Comparison of ENCODE assay signal across 9 cellular contexts in the genomic region with DNA sequence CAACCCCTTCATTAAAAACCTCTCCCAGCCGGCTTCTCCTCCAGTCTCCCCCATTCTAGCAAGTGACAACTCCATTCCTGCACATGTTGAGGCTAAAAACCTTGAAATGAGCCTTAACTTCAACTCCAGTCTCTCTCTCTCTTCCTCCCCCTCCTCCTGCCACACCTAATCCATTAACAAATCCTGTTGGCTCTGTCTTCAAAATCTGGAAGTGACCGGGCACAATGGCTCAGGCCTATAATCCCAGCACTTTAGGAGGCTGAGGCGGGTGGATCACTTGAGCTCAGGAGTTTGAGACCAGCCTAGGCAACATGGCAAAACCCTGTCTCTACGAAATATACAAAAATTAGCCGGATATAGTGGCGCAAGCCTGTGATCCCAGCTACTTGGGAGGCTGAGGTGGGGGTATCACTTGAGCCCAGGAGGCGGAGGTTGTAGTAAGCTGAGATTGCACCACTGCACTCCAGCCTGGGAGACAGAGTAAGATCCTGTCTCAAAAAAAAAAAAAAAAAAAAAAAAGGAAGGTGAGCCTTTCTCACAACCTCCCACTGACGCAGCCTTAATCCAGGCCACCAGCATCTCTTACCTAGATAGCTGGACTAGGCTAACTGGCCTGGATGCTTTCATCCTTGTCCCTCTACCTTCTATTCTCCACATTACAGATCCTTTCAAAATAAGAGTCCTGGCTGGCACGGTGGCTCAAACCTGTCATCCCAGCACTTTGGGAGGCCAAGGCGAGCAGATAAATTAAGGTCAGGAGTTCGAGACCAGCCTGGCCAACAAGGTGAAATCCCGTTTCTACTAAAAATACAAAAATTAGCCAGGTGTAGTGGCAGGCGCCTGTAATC. TPM values are rescaled to one million over a fixed set of nuclear protein-coding genes. Genes with fewer than 3 reads are reported as not detected.
DNase-seq lines count a peak whose midpoint lies in the region; ATAC-seq, FAIRE-seq and TF ChIP-seq lines count a peak whose summit lies in the region.
"Not testable (repeated sequence)": the region's sequence is repeated elsewhere in the genome, so short reads cannot be mapped to it uniquely, and the experiment has no call there.
"Had no signal": no experiment of that assay in that cellular context is flagged by ENCODE, and none has a peak within 500 bp of the region (broad histone marks: within the 10 kb centered on the region; RNA-seq: fewer than 3 reads in every experiment).

No MANE protein-coding gene starts in this region.

- ATAC-seq in A549 = peak in 1 of 2 experiments; percentile 40; a peak in 3 of 6 replicates
- ATAC-seq in naive thymus-derived CD4-positive, alpha-beta T cell; stimulated activated naive B cell treated with anti-CD40 and anti-IgM and Interleukin-4, amounts not matched to agents 10 μg/mL and 1 μg/mL and 100 μg/mL, for 72 hours (replicated peaks): not testable (repeated sequence)

- H3K9me3 Mint-ChIP-seq in activated T-helper 1 cell treated with anti-CD3 and anti-CD28 coated beads, Interleukin-12 subunit alpha, Interleukin-12 subunit beta, Interleukin-2, Interleukin-4 antibody, amounts not matched to agents 30 ng/mL and 10 ng/mL and 1 ng/mL, durations not matched to agents 14 hours and 24 hours and 36 hours; naive thymus-derived CD4-positive, alpha-beta T cell; stimulated activated naive B cell treated with anti-CD40 and anti-IgM and Interleukin-4, amounts not matched to agents 10 μg/mL and 1 μg/mL and 100 μg/mL, for 72 hours: not testable (repeated sequence)

- WGBS in A549 (ENCODE audit: missing lambda C conversion rate) = 79% methylated on average over 13 of the region's 13 CpGs
- 87% methylated on average over 13 of the region's 13 CpGs for WGBS in SK-N-SH (ENCODE audit: low lambda C conversion rate)

- peaks cover 93% of the 10 kb centered on the region for H3K79me2 ChIP-seq in SK-N-SH (ENCODE audit: insufficient read depth)

- in situ Hi-C loops in HAP-1 (cut with MboI; ENCODE audit: low sequenced_read_pairs) = not testable (repeated sequence)

- peaks cover 46% of the 10 kb centered on the region for H3K36me3 Mint-ChIP-seq in activated T-helper 1 cell treated with anti-CD3 and anti-CD28 coated beads, Interleukin-12 subunit alpha, Interleukin-12 subunit beta, Interleukin-2, Interleukin-4 antibody, amounts not matched to agents 30 ng/mL and 10 ng/mL and 1 ng/mL, durations not matched to agents 14 hours and 24 hours and 36 hours (ENCODE audit: low read depth)
- H3K36me3 Mint-ChIP-seq in naive thymus-derived CD4-positive, alpha-beta T cell = peaks cover 0 to 43% (median 27%) of the 10 kb centered on the region in 5 donors
- peaks cover 28 to 58% of the 10 kb centered on the region in 2 donors for H3K36me3 Mint-ChIP-seq in stimulated activated naive B cell treated with anti-CD40 and anti-IgM and Interleukin-4, amounts not matched to agents 10 μg/mL and 1 μg/mL and 100 μg/mL, for 72 hours

- TF ChIP-seq RAD21 in A549 (conservative IDR thresholded peaks at IDR 0.05 in 1 of 2, IDR thresholded peaks at IDR 0.05 in 1 of 2); SK-N-SH (IDR thresholded peaks at IDR 0.05; ENCODE audit: low read length): not testable (repeated sequence)

- TF ChIP-seq CTCF in A549 (IDR thresholded peaks at IDR 0.05); SK-N-SH (IDR thresholded peaks at IDR 0.05); breast epithelium (IDR thresholded peaks at IDR 0.05): not testable (repeated sequence)

- CTCF ChIA-PET in A549 (lab: Yijun Ruan, JAX) (interaction anchor here (0.6 to 1.6 kb wide), 12 partner anchors 8 to 146 kb away, joined by 3 to 8 read pairs (median 3); no protein-coding TSS in a partner anchor), SK-N-SH (lab: Yijun Ruan, JAX) (interaction anchor here (1.2 to 1.3 kb wide), 2 partner anchors 36 to 39 kb away, joined by 3 to 4 read pairs; no protein-coding TSS in a partner anchor)
- CTCF ChIA-PET in naive thymus-derived CD4-positive, alpha-beta T cell (lab: Charles Lee) = interaction anchor here (0.6 kb wide), 1 partner anchor 43 kb away, joined by 3 read pairs; no protein-coding TSS in a partner anchor

- peak overlapping the region; percentile 58 for H3K4me2 ChIP-seq in A549
- peak overlapping the region; percentile 9; the same call in 1 of the 2 replicates for H3K4me2 ChIP-seq in SK-N-SH

- H3F3A ChIP-seq in SK-N-SH (replicated peaks; ENCODE audit: insufficient read depth) = peaks cover 43% of the 10 kb centered on the region

- POLR2A ChIA-PET in A549 (lab: Yijun Ruan, JAX); SK-N-SH (lab: Yijun Ruan, JAX): not testable (repeated sequence)
- POLR2A ChIA-PET in naive thymus-derived CD4-positive, alpha-beta T cell (lab: Charles Lee) = interaction anchor here (1.2 kb wide), 1 partner anchor 22 kb away, joined by 8 read pairs; a partner anchor contains a TSS

- not testable (repeated sequence) for H3K36me3 ChIP-seq in HAP-1 (replicated peaks); SK-N-SH (replicated peaks in 1 of 2; ENCODE audit: control insufficient read depth in 1 of 2, insufficient read depth in 2 of 2, low read length in 1 of 2); breast epithelium; naive thymus-derived CD4-positive, alpha-beta T cell (ENCODE audit: control insufficient read depth in 2 of 3, insufficient read depth in 3 of 3, low read length in 3 of 3)

- not testable (repeated sequence) for H3K27me3 ChIP-seq in HAP-1 (ENCODE audit: low read depth); SK-N-SH (ENCODE audit: insufficient read depth); breast epithelium; naive thymus-derived CD4-positive, alpha-beta T cell (ENCODE audit: control insufficient read depth in 2 of 2, insufficient read depth in 2 of 2, low read length in 2 of 2)

- H3K4me1 Mint-ChIP-seq in activated T-helper 1 cell treated with anti-CD3 and anti-CD28 coated beads, Interleukin-12 subunit alpha, Interleukin-12 subunit beta, Interleukin-2, Interleukin-4 antibody, amounts not matched to agents 30 ng/mL and 10 ng/mL and 1 ng/mL, durations not matched to agents 14 hours and 24 hours and 36 hours (ENCODE audit: low read depth) = peaks cover 80% of the 10 kb centered on the region
- peaks cover 54 to 88% (median 76%) of the 10 kb centered on the region in 7 donors for H3K4me1 Mint-ChIP-seq in naive thymus-derived CD4-positive, alpha-beta T cell
- H3K4me1 Mint-ChIP-seq in stimulated activated naive B cell treated with anti-CD40 and anti-IgM and Interleukin-4, amounts not matched to agents 10 μg/mL and 1 μg/mL and 100 μg/mL, for 72 hours = peaks cover 57 to 80% of the 10 kb centered on the region in 2 donors

- H3K4me1 ChIP-seq in A549 (peaks cover 61% of the 10 kb centered on the region), HAP-1 (peaks cover 50% of the 10 kb centered on the region), SK-N-SH (ENCODE audit: control insufficient read depth in 1 of 2, insufficient read depth in 2 of 2, low read depth in 1 of 2, low read length in 1 of 2) (peaks cover 13 to 16% of the 10 kb centered on the region in 2 experiments; a peak in 1 of 4 replicates), breast epithelium (peaks cover 13 to 14% of the 10 kb centered on the region in 2 donors)
- peaks cover 38 to 39% of the 10 kb centered on the region in 2 donors for H3K4me1 ChIP-seq in naive thymus-derived CD4-positive, alpha-beta T cell (ENCODE audit: control insufficient read depth in 2 of 2, insufficient read depth in 2 of 2, low read length in 2 of 2)

- TF ChIP-seq POLR2A in A549 (IDR thresholded peaks at IDR 0.05; ENCODE audit: low read length); breast epithelium (IDR thresholded peaks at IDR 0.05): not testable (repeated sequence)

- not testable (repeated sequence) for H2AFZ ChIP-seq in SK-N-SH (ENCODE audit: low read depth)

- not testable (repeated sequence) for H3K9ac ChIP-seq in SK-N-SH

- not testable (repeated sequence) for TF ChIP-seq EP300 in A549 (IDR thresholded peaks at IDR 0.05); SK-N-SH (IDR thresholded peaks at IDR 0.05; ENCODE audit: borderline replicate concordance in 1 of 2, low read depth in 1 of 2, low read length in 1 of 2)

- H3K27me3 Mint-ChIP-seq in activated T-helper 1 cell treated with anti-CD3 and anti-CD28 coated beads, Interleukin-12 subunit alpha, Interleukin-12 subunit beta, Interleukin-2, Interleukin-4 antibody, amounts not matched to agents 30 ng/mL and 10 ng/mL and 1 ng/mL, durations not matched to agents 14 hours and 24 hours and 36 hours (ENCODE audit: insufficient read depth); naive thymus-derived CD4-positive, alpha-beta T cell; stimulated activated naive B cell treated with anti-CD40 and anti-IgM and Interleukin-4, amounts not matched to agents 10 μg/mL and 1 μg/mL and 100 μg/mL, for 72 hours: not testable (repeated sequence)

- not testable (repeated sequence) for H3K4me3 ChIP-seq in A549; HAP-1; SK-N-SH (ENCODE audit: low read depth in 2 of 2, low read length in 1 of 2); naive thymus-derived CD4-positive, alpha-beta T cell (ENCODE audit: low read length)
- peak overlapping the region in 1 of 3 donors; percentile 39 for H3K4me3 ChIP-seq in breast epithelium

- peak overlapping the region; percentile 51 for H3K4me3 Mint-ChIP-seq in activated T-helper 1 cell treated with anti-CD3 and anti-CD28 coated beads, Interleukin-12 subunit alpha, Interleukin-12 subunit beta, Interleukin-2, Interleukin-4 antibody, amounts not matched to agents 30 ng/mL and 10 ng/mL and 1 ng/mL, durations not matched to agents 14 hours and 24 hours and 36 hours
- H3K4me3 Mint-ChIP-seq in naive thymus-derived CD4-positive, alpha-beta T cell = peak overlapping the region in 4 of 10 donors; percentile 1 to 32 (median 22)
- H3K4me3 Mint-ChIP-seq in stimulated activated naive B cell treated with anti-CD40 and anti-IgM and Interleukin-4, amounts not matched to agents 10 μg/mL and 1 μg/mL and 100 μg/mL, for 72 hours = not testable (repeated sequence)

- not testable (repeated sequence) for H3K9me2 ChIP-seq in SK-N-SH

- H4K20me1 ChIP-seq in SK-N-SH (ENCODE audit: insufficient read depth) = peaks cover 78% of the 10 kb centered on the region

- H3K9me3 ChIP-seq in A549; HAP-1; SK-N-SH; breast epithelium; naive thymus-derived CD4-positive, alpha-beta T cell (ENCODE audit: control insufficient read depth in 2 of 3, low read length in 3 of 3): not testable (repeated sequence)

- peak overlapping the region in 1 of 2 experiments; percentile 58; a peak in 3 of 6 replicates for H3K27ac ChIP-seq in A549
- peak overlapping the region in 1 of 2 experiments; percentile 86; a peak in 2 of 4 replicates for H3K27ac ChIP-seq in SK-N-SH (ENCODE audit: low read depth in 2 of 2, low read length in 1 of 2)
- peak overlapping the region; percentile 29 to 45 for H3K27ac ChIP-seq in breast epithelium
- H3K27ac ChIP-seq in naive thymus-derived CD4-positive, alpha-beta T cell (ENCODE audit: low read depth, low read length) = not testable (repeated sequence)

- not testable (repeated sequence) for FAIRE-seq in A549 (lab: Jason Lieb, UNC)

- H3K27ac Mint-ChIP-seq in activated T-helper 1 cell treated with anti-CD3 and anti-CD28 coated beads, Interleukin-12 subunit alpha, Interleukin-12 subunit beta, Interleukin-2, Interleukin-4 antibody, amounts not matched to agents 30 ng/mL and 10 ng/mL and 1 ng/mL, durations not matched to agents 14 hours and 24 hours and 36 hours = peak overlapping the region; percentile 64
- H3K27ac Mint-ChIP-seq in naive thymus-derived CD4-positive, alpha-beta T cell = peak overlapping the region in 5 of 9 donors; percentile 9 to 71 (median 29)
- H3K27ac Mint-ChIP-seq in stimulated activated naive B cell treated with anti-CD40 and anti-IgM and Interleukin-4, amounts not matched to agents 10 μg/mL and 1 μg/mL and 100 μg/mL, for 72 hours = peak overlapping the region; percentile 47

- DNase-seq in A549 (ENCODE audit: low read depth in 1 of 2, low spot score in 1 of 2) (peak in 1 of 2 experiments; percentile 36), HAP-1 (ENCODE audit: low spot score in 2 of 2) (peak; percentile 64), iris pigment epithelial cell (ENCODE audit: low read depth) (peak; percentile 29)
- not testable (repeated sequence) for DNase-seq in SK-N-SH; activated T-helper 1 cell treated with anti-CD3 and anti-CD28 coated beads, Interleukin-12 subunit alpha, Interleukin-12 subunit beta, Interleukin-2, Interleukin-4 antibody, amounts not matched to agents 30 ng/mL and 10 ng/mL and 1 ng/mL, durations not matched to agents 14 hours and 24 hours and 36 hours (ENCODE audit: low spot score); breast epithelium (ENCODE audit: low spot score in 2 of 2); naive thymus-derived CD4-positive, alpha-beta T cell; stimulated activated naive B cell treated with anti-CD40 and anti-IgM and Interleukin-4, amounts not matched to agents 10 μg/mL and 1 μg/mL and 100 μg/mL, for 72 hours

- intact Hi-C loops in activated T-helper 1 cell treated with anti-CD3 and anti-CD28 coated beads, Interleukin-12 subunit alpha, Interleukin-12 subunit beta, Interleukin-2, Interleukin-4 antibody, amounts not matched to agents 30 ng/mL and 10 ng/mL and 1 ng/mL, durations not matched to agents 14 hours and 24 hours and 36 hours (cut with micrococcal nuclease); breast epithelium (cut with DNase I; ENCODE audit: low total_unique reads); naive thymus-derived CD4-positive, alpha-beta T cell (cut with micrococcal nuclease): not testable (repeated sequence)

RNA-seq across cellular contexts. Expression of a gene that starts 21.8 kb away (rescaled TPM):
- polyA plus RNA-seq in A549 (2011; rRNA removed) (72.8 and 81.9 TPM in 2 replicates), A549 (2017; fragmentation: RNase III; extraction: RNeasy Plus Mini Kit Qiagen cat#74134 plus additional on column Dnase treatment) (97.8 to 115 TPM (median 109 TPM) in 3 replicates), SK-N-SH (2012; rRNA removed) (35.7 and 38.7 TPM in 2 replicates)
- 49.5 and 57.3 TPM in 2 replicates for polyA plus RNA-seq in A549 (2012; cell fraction: cytosol; rRNA removed)
- polyA plus RNA-seq in A549 (2012; cell fraction: nucleus; rRNA removed) = 80.0 and 101 TPM in 2 replicates
- polyA minus RNA-seq in A549 (2011; rRNA and poly(A)+ RNA removed) = 127 and 145 TPM in 2 replicates
- polyA plus RNA-seq in SK-N-SH (2012; cell fraction: cytosol; rRNA removed) = 25.5 and 29.1 TPM in 2 replicates
- polyA plus RNA-seq in SK-N-SH (2012; cell fraction: nucleus; rRNA removed) = 90.7 and 99.3 TPM in 2 replicates
- total RNA-seq in activated T-helper 1 cell treated with anti-CD3 and anti-CD28 coated beads, Interleukin-12 subunit alpha, Interleukin-12 subunit beta, Interleukin-2, Interleukin-4 antibody, amounts not matched to agents 30 ng/mL and 10 ng/mL and 1 ng/mL, durations not matched to agents 14 hours and 24 hours and 36 hours = 240 and 241 TPM in 2 replicates
- total RNA-seq in breast epithelium = 100 to 1,000 TPM; 193 to 322 (median 238) TPM
- total RNA-seq in naive thymus-derived CD4-positive, alpha-beta T cell = 100 to 1,000 TPM; 133 to 275 (median 231) TPM
- 100 to 1,000 TPM; 159 to 189 TPM for polyA plus RNA-seq in naive thymus-derived CD4-positive, alpha-beta T cell

RNA-seq across cellular contexts. Expression of a gene that starts 56.7 kb away (rescaled TPM):
- polyA plus RNA-seq in A549 (2011; rRNA removed) = 91.4 and 101 TPM in 2 replicates
- 179 and 201 TPM in 2 replicates for polyA plus RNA-seq in A549 (2012; cell fraction: cytosol; rRNA removed)
- polyA plus RNA-seq in A549 (2012; cell fraction: nucleus; rRNA removed) = 194 and 208 TPM in 2 replicates
- polyA plus RNA-seq in A549 (2017; fragmentation: RNase III; extraction: RNeasy Plus Mini Kit Qiagen cat#74134 plus additional on column Dnase treatment) = 371 to 416 TPM (median 377 TPM) in 3 replicates
- 68.0 and 70.8 TPM in 2 replicates for polyA minus RNA-seq in A549 (2011; rRNA and poly(A)+ RNA removed)
- 264 and 290 TPM in 2 replicates for polyA plus RNA-seq in SK-N-SH (2012; rRNA removed)
- polyA plus RNA-seq in SK-N-SH (2012; cell fraction: cytosol; rRNA removed) = 172 and 212 TPM in 2 replicates
- 169 and 174 TPM in 2 replicates for polyA plus RNA-seq in SK-N-SH (2012; cell fraction: nucleus; rRNA removed)
- total RNA-seq in activated T-helper 1 cell treated with anti-CD3 and anti-CD28 coated beads, Interleukin-12 subunit alpha, Interleukin-12 subunit beta, Interleukin-2, Interleukin-4 antibody, amounts not matched to agents 30 ng/mL and 10 ng/mL and 1 ng/mL, durations not matched to agents 14 hours and 24 hours and 36 hours = 0.91 and 0.96 TPM in 2 replicates
- total RNA-seq in breast epithelium = 100 to 1,000 TPM; 288 to 554 (median 306) TPM
- total RNA-seq in naive thymus-derived CD4-positive, alpha-beta T cell = 1 to 10 TPM in 2 of 5 experiments, under 1 TPM in 1, not detected in 2; 0.32 to 3.8 (median 1.1) TPM
- polyA plus RNA-seq in naive thymus-derived CD4-positive, alpha-beta T cell = under 1 TPM; 0.25 to 0.81 TPM
- total RNA-seq: naive thymus-derived CD8-positive, alpha-beta T cell had no signal

Comparison
In these comparisons a context has a peak if more than half of its experiments do, and no peak if none do; other contexts are left out.
1. RNA of a gene that starts 56.7 kb away (total RNA-seq): 288 to 554 TPM in breast epithelium; 0.91 to 0.96 TPM in activated T-helper 1 cell treated with anti-CD3 and anti-CD28 coated beads, Interleukin-12 subunit alpha, Interleukin-12 subunit beta, Interleukin-2, Interleukin-4 antibody, amounts not matched to agents 30 ng/mL and 10 ng/mL and 1 ng/mL, durations not matched to agents 14 hours and 24 hours and 36 hours and 0.32 to 3.8 TPM in naive thymus-derived CD4-positive, alpha-beta T cell; every median in the first group is over 10 times any median in the second.
2. Peak in every context shown above with its lines, with median percentiles within 50 percentile points of each other: H3K27ac Mint-ChIP-seq.